8 cellular contexts compared by ENCODE assay signal in genomic region chr12:96578526-96579125, GRCh38.
DNase-seq lines count a peak whose midpoint lies in the region; ATAC-seq and TF ChIP-seq lines count a peak whose summit lies in the region.

No MANE protein-coding gene starts in this region.

- peaks cover 6% of the 10 kb centered on the region for H3K9me3 ChIP-seq in mesenchymal stem cell (ENCODE audit: control insufficient read depth, low read length)
- H3K9me3 ChIP-seq in effector memory CD4-positive, alpha-beta T cell (ENCODE audit: control insufficient read depth, low read length): no peaks in the 10 kb centered on the region

- no peaks in the 10 kb centered on the region for H3K36me3 ChIP-seq in GM23338 (ENCODE audit: insufficient read depth)
- no peaks in the 10 kb centered on the region for H3K36me3 ChIP-seq in mesenchymal stem cell (ENCODE audit: control insufficient read depth in 1 of 2, insufficient read depth in 2 of 2, low read depth in 1 of 2, low read length in 2 of 2)
- no peaks in the 10 kb centered on the region for H3K36me3 ChIP-seq in effector memory CD4-positive, alpha-beta T cell (ENCODE audit: control insufficient read depth, insufficient read depth, low read length)

- no peaks in the 10 kb centered on the region for H3K9me2 ChIP-seq in GM23338 (ENCODE audit: insufficient read depth)

- H3K27ac Mint-ChIP-seq in activated naive CD8-positive, alpha-beta T cell treated with anti-CD3 and anti-CD28 coated beads, Interleukin-2, amount 10 ng/mL, durations not matched to agents 7 days and 5 days: no peak overlapping the region
- no peak overlapping the region for H3K27ac Mint-ChIP-seq in activated naive CD8-positive, alpha-beta T cell treated with anti-CD3 and anti-CD28 coated beads for 36 hours
- H3K27ac Mint-ChIP-seq in GM23338: peak overlapping the region; percentile 76

- no peak overlapping the region for H4K91ac ChIP-seq in mesenchymal stem cell (ENCODE audit: low read length)

- H2BK120ac ChIP-seq in mesenchymal stem cell (ENCODE audit: low read depth, low read length): no peak overlapping the region

- peaks cover 9% of the 10 kb centered on the region; the same call in 1 of the 2 replicates for H3K4me1 ChIP-seq in GM23338 (ENCODE audit: insufficient read depth)
- no peaks in the 10 kb centered on the region for H3K4me1 ChIP-seq in mesenchymal stem cell (ENCODE audit: control insufficient read depth, insufficient read depth, low read depth, low read length)
- no peaks in the 10 kb centered on the region for H3K4me1 ChIP-seq in effector memory CD4-positive, alpha-beta T cell (ENCODE audit: control insufficient read depth, insufficient read depth, low read length, poor library complexity, severe bottlenecking)

- H2BK12ac ChIP-seq in mesenchymal stem cell (ENCODE audit: low read length in 2 of 2): no peak overlapping the region

- H3K27me3 ChIP-seq in GM23338 (ENCODE audit: insufficient read depth) (no peaks in the 10 kb centered on the region), mesenchymal stem cell (ENCODE audit: control insufficient read depth in 1 of 2, insufficient read depth in 1 of 2, low read length in 2 of 2) (no peaks in the 10 kb centered on the region)
- H3K27me3 ChIP-seq in effector memory CD4-positive, alpha-beta T cell (replicated peaks; ENCODE audit: control insufficient read depth, insufficient read depth, low read length, poor library complexity, severe bottlenecking): no peaks in the 10 kb centered on the region

- no peak overlapping the region for H3K27ac ChIP-seq in GM23338 (ENCODE audit: low read depth)
- H3K27ac ChIP-seq in mesenchymal stem cell (ENCODE audit: low read length, poor library complexity, severe bottlenecking): no peak overlapping the region
- H3K27ac ChIP-seq in effector memory CD4-positive, alpha-beta T cell (ENCODE audit: insufficient read depth, low read length, poor library complexity, severe bottlenecking): no peak overlapping the region

- H3K36me3 Mint-ChIP-seq in activated naive CD8-positive, alpha-beta T cell treated with anti-CD3 and anti-CD28 coated beads, Interleukin-2, amount 10 ng/mL, durations not matched to agents 7 days and 5 days: no peaks in the 10 kb centered on the region
- H3K36me3 Mint-ChIP-seq in activated naive CD8-positive, alpha-beta T cell treated with anti-CD3 and anti-CD28 coated beads for 36 hours: no peaks in the 10 kb centered on the region
- H3K36me3 Mint-ChIP-seq in GM23338 (ENCODE audit: low read depth): no peaks in the 10 kb centered on the region

- H2BK15ac ChIP-seq in mesenchymal stem cell (ENCODE audit: low read depth, poor library complexity, severe bottlenecking): no peak overlapping the region

- no peak overlapping the region for H3K4ac ChIP-seq in mesenchymal stem cell (ENCODE audit: low read depth in 1 of 2, low read length in 2 of 2)

- H3K27me3 Mint-ChIP-seq in activated naive CD8-positive, alpha-beta T cell treated with anti-CD3 and anti-CD28 coated beads, Interleukin-2, amount 10 ng/mL, durations not matched to agents 7 days and 5 days: peaks cover 15% of the 10 kb centered on the region
- peaks cover 15% of the 10 kb centered on the region for H3K27me3 Mint-ChIP-seq in activated naive CD8-positive, alpha-beta T cell treated with anti-CD3 and anti-CD28 coated beads for 36 hours
- no peaks in the 10 kb centered on the region for H3K27me3 Mint-ChIP-seq in GM23338 (ENCODE audit: insufficient read depth, low read depth, poor library complexity)

- no peak for DNase-seq in activated naive CD8-positive, alpha-beta T cell treated with anti-CD3 and anti-CD28 coated beads, Interleukin-2, amount 10 ng/mL, durations not matched to agents 7 days and 5 days
- no peak for DNase-seq in activated naive CD8-positive, alpha-beta T cell treated with anti-CD3 and anti-CD28 coated beads for 36 hours
- peak; percentile 82 for DNase-seq in GM23338 (ENCODE audit: low spot score)
- DNase-seq in Jurkat, Clone E6-1 (ENCODE audit: low read depth, low spot score): peak; percentile 60
- peak; percentile 47 for DNase-seq in NOMO-1 treated with DMSO at 0.1 percent for 48 hours (lab: John Stamatoyannopoulos, UW; ENCODE audit: unreplicated experiment)
- peak; percentile 34 for DNase-seq in cerebellum (ENCODE audit: low spot score)
- DNase-seq in mesenchymal stem cell: peak; percentile 65
- no peak for DNase-seq in effector memory CD4-positive, alpha-beta T cell

- no peaks in the 10 kb centered on the region for H3K79me1 ChIP-seq in mesenchymal stem cell (replicated peaks; ENCODE audit: low read length, poor library complexity, severe bottlenecking)

- no peak overlapping the region for H2AK5ac ChIP-seq in mesenchymal stem cell (ENCODE audit: low read length, severe bottlenecking)

- no peak overlapping the region for H4K8ac ChIP-seq in mesenchymal stem cell (ENCODE audit: low read length)

- no peak overlapping the region for H3K4me2 ChIP-seq in GM23338
- H3K4me2 ChIP-seq in mesenchymal stem cell (ENCODE audit: low read length, poor library complexity, severe bottlenecking): no peak overlapping the region

- H2AFZ ChIP-seq in GM23338 (no peak overlapping the region), mesenchymal stem cell (ENCODE audit: low read depth, low read length) (no peak overlapping the region)

- H3K4me1 Mint-ChIP-seq in activated naive CD8-positive, alpha-beta T cell treated with anti-CD3 and anti-CD28 coated beads, Interleukin-2, amount 10 ng/mL, durations not matched to agents 7 days and 5 days: no peaks in the 10 kb centered on the region
- no peaks in the 10 kb centered on the region for H3K4me1 Mint-ChIP-seq in activated naive CD8-positive, alpha-beta T cell treated with anti-CD3 and anti-CD28 coated beads for 36 hours
- H3K4me1 Mint-ChIP-seq in GM23338: peaks cover 17% of the 10 kb centered on the region

- H3K4me3 ChIP-seq in GM23338 (no peak overlapping the region), mesenchymal stem cell (ENCODE audit: insufficient read depth in 1 of 2, low read depth in 1 of 2, low read length in 2 of 2) (peak overlapping the region in 1 of 2 experiments; percentile 6)
- no peak overlapping the region for H3K4me3 ChIP-seq in Jurkat, Clone E6-1 (ENCODE audit: low read length)
- H3K4me3 ChIP-seq in effector memory CD4-positive, alpha-beta T cell (ENCODE audit: insufficient read depth, low read depth, low read length, poor library complexity, severe bottlenecking): no peak overlapping the region

- WGBS in mesenchymal stem cell: no CpG with 5 or more reads among the region's 3 CpGs

- peak; percentile 80 for ATAC-seq in activated naive CD8-positive, alpha-beta T cell treated with anti-CD3 and anti-CD28 coated beads, Interleukin-2, amount 10 ng/mL, durations not matched to agents 7 days and 5 days (ENCODE audit: low read depth)
- peak; percentile 66 for ATAC-seq in GM23338

- TF ChIP-seq CTCF in GM23338 (conservative IDR thresholded peaks at IDR 0.05; ENCODE audit: low read depth in 2 of 2): peak; percentile 73 to 80

- no peak overlapping the region for H3K18ac ChIP-seq in mesenchymal stem cell (ENCODE audit: low read depth in 1 of 2, low read length in 2 of 2)

- H3K9me3 Mint-ChIP-seq in activated naive CD8-positive, alpha-beta T cell treated with anti-CD3 and anti-CD28 coated beads, Interleukin-2, amount 10 ng/mL, durations not matched to agents 7 days and 5 days: no peaks in the 10 kb centered on the region
- H3K9me3 Mint-ChIP-seq in activated naive CD8-positive, alpha-beta T cell treated with anti-CD3 and anti-CD28 coated beads for 36 hours: no peaks in the 10 kb centered on the region
- H3K9me3 Mint-ChIP-seq in GM23338: no peaks in the 10 kb centered on the region

- peak overlapping the region; percentile 50 for H3K9ac ChIP-seq in mesenchymal stem cell (ENCODE audit: low read length)

- no peaks in the 10 kb centered on the region for H3K79me2 ChIP-seq in GM23338 (replicated peaks; ENCODE audit: insufficient read depth)

- H3F3A ChIP-seq in GM23338 (replicated peaks; ENCODE audit: low read depth): no peaks in the 10 kb centered on the region

- no peak overlapping the region for H2BK5ac ChIP-seq in mesenchymal stem cell (ENCODE audit: low read depth, low read length, poor library complexity, severe bottlenecking)

- POLR2A ChIA-PET in activated naive CD8-positive, alpha-beta T cell treated with anti-CD3 and anti-CD28 coated beads, Interleukin-2, amount 10 ng/mL, durations not matched to agents 7 days and 5 days (lab: Charles Lee): no interaction called here

- no peak overlapping the region for H3K23ac ChIP-seq in mesenchymal stem cell (ENCODE audit: low read length in 2 of 2)

- no peak overlapping the region for H3K4me3 Mint-ChIP-seq in activated naive CD8-positive, alpha-beta T cell treated with anti-CD3 and anti-CD28 coated beads, Interleukin-2, amount 10 ng/mL, durations not matched to agents 7 days and 5 days
- no peak overlapping the region for H3K4me3 Mint-ChIP-seq in activated naive CD8-positive, alpha-beta T cell treated with anti-CD3 and anti-CD28 coated beads for 36 hours
- H3K4me3 Mint-ChIP-seq in GM23338: no peak overlapping the region

- H4K20me1 ChIP-seq in GM23338 (replicated peaks; ENCODE audit: insufficient read depth): no peaks in the 10 kb centered on the region

- no peak overlapping the region for H3K14ac ChIP-seq in mesenchymal stem cell (ENCODE audit: low read length in 2 of 2)

TF ChIP-seq in GM23338, 12 proteins besides CTCF, POLR2A, EP300 and RAD21 (continues in another document):
- TF ChIP-seq JUNB (IDR thresholded peaks at IDR 0.05; ENCODE audit: unreplicated experiment): no peak
- no peak for TF ChIP-seq ZNF114 (CRISPR knock-in tag; IDR thresholded peaks at IDR 0.05)
- TF ChIP-seq EZH2phosphoT487 (IDR thresholded peaks at IDR 0.05; ENCODE audit: unreplicated experiment): no peak
- TF ChIP-seq NANOG (IDR thresholded peaks at IDR 0.05; ENCODE audit: borderline replicate concordance): no peak
- no peak for TF ChIP-seq CREB1 (CRISPR knock-in tag; IDR thresholded peaks at IDR 0.05; ENCODE audit: low read depth)

Comparison
In these comparisons a context has a peak if more than half of its experiments do, and no peak if none do; other contexts are left out.
1. DNase-seq: peak in GM23338 (single experiment), Jurkat, Clone E6-1 (single experiment), NOMO-1 treated with DMSO at 0.1 percent for 48 hours (single experiment), cerebellum (single experiment) and mesenchymal stem cell (single experiment); none in activated naive CD8-positive, alpha-beta T cell treated with anti-CD3 and anti-CD28 coated beads, Interleukin-2, amount 10 ng/mL, durations not matched to agents 7 days and 5 days (single experiment), activated naive CD8-positive, alpha-beta T cell treated with anti-CD3 and anti-CD28 coated beads for 36 hours (single experiment) and effector memory CD4-positive, alpha-beta T cell (0 of 3).